Comparison of ENCODE assay signal across 14 cellular contexts in genomic region chr13:21240586-21240985, GRCh38.
DNase-seq lines count a peak whose midpoint lies in the region; ATAC-seq and TF ChIP-seq lines count a peak whose summit lies in the region.
"Had no signal": no experiment of that assay in that cellular context is flagged by ENCODE, and none has a peak within 500 bp of the region (broad histone marks: within the 10 kb centered on the region; RNA-seq: fewer than 3 reads in every experiment).

No MANE protein-coding gene starts in this region.

- no peak overlapping the region for H2AFZ ChIP-seq in SK-N-SH (ENCODE audit: low read depth)
- H2AFZ ChIP-seq in smooth muscle cell (ENCODE audit: low read depth), result no peak overlapping the region

- H3K27ac ChIP-seq in SK-N-SH (ENCODE audit: low read depth in 2 of 2, low read length in 1 of 2) (no peak overlapping the region), smooth muscle cell (ENCODE audit: low read depth) (peak overlapping the region; percentile 57)
- H3K27ac ChIP-seq: A549, SJCRH30 had no signal

- CTCF ChIA-PET in SK-N-SH (lab: Yijun Ruan, JAX), result interaction anchor here (2.0 kb wide), 1 partner anchor 237 kb away, joined by 5 read pairs; no protein-coding TSS in a partner anchor

- WGBS in SK-N-SH (ENCODE audit: low lambda C conversion rate), result 21% methylated on average over 4 of the region's 8 CpGs
- 8% methylated on average over 8 of the region's 8 CpGs for WGBS in smooth muscle cell (ENCODE audit: low lambda C conversion rate)

- no peak for TF ChIP-seq RAD21 in SK-N-SH (IDR thresholded peaks at IDR 0.05; ENCODE audit: low read length)

- H3K4me2 ChIP-seq in SK-N-SH (no peak overlapping the region), smooth muscle cell (peak overlapping the region; percentile 63)
- H3K4me2 ChIP-seq: A549 had no signal

- H3F3A ChIP-seq in SK-N-SH (replicated peaks; ENCODE audit: insufficient read depth) (no peaks in the 10 kb centered on the region), smooth muscle cell (ENCODE audit: low read depth) (no peaks in the 10 kb centered on the region)

- TF ChIP-seq EP300 in SK-N-SH (IDR thresholded peaks at IDR 0.05; ENCODE audit: borderline replicate concordance in 1 of 2, low read depth in 1 of 2, low read length in 1 of 2), result no peak

- ATAC-seq in SK-N-SH treated with all-trans-retinoic acid at 6 μM for 48 hours, result peak; percentile 47; the same call in 2 of the 3 replicates
- ATAC-seq: A549 had no signal

- no peaks in the 10 kb centered on the region for H3K27me3 ChIP-seq in SK-N-SH (ENCODE audit: insufficient read depth)
- no peaks in the 10 kb centered on the region for H3K27me3 ChIP-seq in smooth muscle cell (ENCODE audit: low read depth)
- H3K27me3 ChIP-seq: SJCRH30 had no signal

- H3K9me3 ChIP-seq in SK-N-SH, result no peaks in the 10 kb centered on the region
- no peaks in the 10 kb centered on the region for H3K9me3 ChIP-seq in smooth muscle cell (replicated peaks; ENCODE audit: low read depth)
- H3K9me3 ChIP-seq: A549, SJCRH30 had no signal

- H3K9ac ChIP-seq in SK-N-SH, result no peak overlapping the region
- H3K9ac ChIP-seq in smooth muscle cell (ENCODE audit: low read depth), result no peak overlapping the region

- no peaks in the 10 kb centered on the region for H3K4me1 ChIP-seq in SK-N-SH (ENCODE audit: control insufficient read depth in 1 of 2, insufficient read depth in 2 of 2, low read depth in 1 of 2, low read length in 1 of 2)
- H3K4me1 ChIP-seq in smooth muscle cell (ENCODE audit: low read depth), result no peaks in the 10 kb centered on the region
- H3K4me1 ChIP-seq: A549, SJCRH30 had no signal

- H3K4me3 ChIP-seq in SK-N-SH (ENCODE audit: low read depth in 2 of 2, low read length in 1 of 2) (no peak overlapping the region), smooth muscle cell (no peak overlapping the region)
- H3K4me3 ChIP-seq: A549, SJCRH30 had no signal

- H3K79me2 ChIP-seq in SK-N-SH (ENCODE audit: insufficient read depth) (no peaks in the 10 kb centered on the region), smooth muscle cell (ENCODE audit: low read depth) (no peaks in the 10 kb centered on the region)

- POLR2A ChIA-PET in SK-N-SH (lab: Yijun Ruan, JAX), result no interaction called here

- no peaks in the 10 kb centered on the region for H4K20me1 ChIP-seq in SK-N-SH (ENCODE audit: insufficient read depth)
- no peaks in the 10 kb centered on the region for H4K20me1 ChIP-seq in smooth muscle cell (ENCODE audit: low read depth)

- H3K36me3 ChIP-seq in SK-N-SH (replicated peaks in 1 of 2; ENCODE audit: control insufficient read depth in 1 of 2, insufficient read depth in 2 of 2, low read length in 1 of 2), result no peaks in the 10 kb centered on the region
- no peaks in the 10 kb centered on the region for H3K36me3 ChIP-seq in smooth muscle cell (ENCODE audit: low read depth)
- H3K36me3 ChIP-seq: SJCRH30 had no signal

- DNase-seq in SK-N-SH, result no peak
- DNase-seq in NCI-H69 (lab: John Stamatoyannopoulos, UW), result peak; percentile 0
- DNase-seq in fibroblast of gingiva (ENCODE audit: low read depth), result peak; percentile 9
- DNase-seq in smooth muscle cell (lab: John Stamatoyannopoulos, UW; ENCODE audit: unreplicated experiment), result no peak
- no peak for DNase-seq in NCI-H2107 treated with DMSO at 0.1 percent for 48 hours (lab: John Stamatoyannopoulos, UW; ENCODE audit: unreplicated experiment)
- DNase-seq in UCSD-AML1 (lab: John Stamatoyannopoulos, UW; ENCODE audit: unreplicated experiment), result no peak
- DNase-seq in T1000 (lab: John Stamatoyannopoulos, UW), result no peak
- DNase-seq: activated CD4-positive, alpha-beta T cell treated with anti-CD3 and anti-CD28 coated beads for 48 hours; activated gamma-delta T cell treated with Interleukin-2 at 50 U/mL for 16 hours; hippocampal formation; NCI-H446 had no signal

- no peaks in the 10 kb centered on the region for H3K9me2 ChIP-seq in SK-N-SH

- TF ChIP-seq CTCF in SK-N-SH (IDR thresholded peaks at IDR 0.05) (no peak), smooth muscle cell (IDR thresholded peaks at IDR 0.05; ENCODE audit: borderline replicate concordance, insufficient read depth, poor library complexity, severe bottlenecking) (no peak)

TF ChIP-seq in SK-N-SH treated with all-trans-retinoic acid at 6 μM for 48 hours, 23 proteins besides CTCF, POLR2A, EP300 and RAD21 (continues in another document):
- TF ChIP-seq ZFP30 (CRISPR knock-in tag; IDR thresholded peaks at IDR 0.05) (no peak), POU6F1 (CRISPR knock-in tag; IDR thresholded peaks at IDR 0.05; ENCODE audit: borderline replicate concordance, low read depth) (no peak), TSHZ2 (CRISPR knock-in tag; IDR thresholded peaks at IDR 0.05) (no peak), ZNF8 (CRISPR knock-in tag; IDR thresholded peaks at IDR 0.05) (no peak), CSDC2 (CRISPR knock-in tag; IDR thresholded peaks at IDR 0.05) (no peak)

TF ChIP-seq in SK-N-SH, 30 proteins besides CTCF, POLR2A, EP300 and RAD21:
- TF ChIP-seq EZH2phosphoT487 (IDR thresholded peaks at IDR 0.05; ENCODE audit: borderline replicate concordance, low read depth) (no peak), MAX (IDR thresholded peaks at IDR 0.05; ENCODE audit: low read depth) (no peak), TAF1 (IDR thresholded peaks at IDR 0.05; ENCODE audit: borderline replicate concordance, low read depth, low read length) (no peak), TCF12 (IDR thresholded peaks at IDR 0.05) (no peak), ELF1 (IDR thresholded peaks at IDR 0.05) (no peak), FOSL2 (IDR thresholded peaks at IDR 0.05; ENCODE audit: borderline replicate concordance, low read depth) (no peak), FOXM1 (IDR thresholded peaks at IDR 0.05; ENCODE audit: low read depth) (no peak), ZBTB33 (IDR thresholded peaks at IDR 0.05; ENCODE audit: borderline replicate concordance, low read depth) (no peak), TEAD4 (IDR thresholded peaks at IDR 0.05; ENCODE audit: borderline replicate concordance, insufficient read depth) (no peak), POLR2AphosphoS5 (IDR thresholded peaks at IDR 0.05; ENCODE audit: low read depth, low read length) (no peak), GABPA (IDR thresholded peaks at IDR 0.05; ENCODE audit: low read depth) (no peak), YY1 (IDR thresholded peaks at IDR 0.05; ENCODE audit: low read depth) (no peak), MXI1 (IDR thresholded peaks at IDR 0.05; ENCODE audit: low read depth, low read length) (no peak), NFIC (IDR thresholded peaks at IDR 0.05; ENCODE audit: borderline replicate concordance) (no peak), JUND (IDR thresholded peaks at IDR 0.05) (no peak), NRF1 (IDR thresholded peaks at IDR 0.05; ENCODE audit: low read depth, low read length) (no peak), IRF3 (IDR thresholded peaks at IDR 0.05; ENCODE audit: low read depth, low read length) (no peak)

Comparison
In these comparisons a context has a peak if more than half of its experiments do, and no peak if none do; other contexts are left out.
1. DNase-seq: peak in NCI-H69 (single experiment) and fibroblast of gingiva (single experiment); none in SK-N-SH (single experiment), smooth muscle cell (single experiment), NCI-H2107 treated with DMSO at 0.1 percent for 48 hours (single experiment), UCSD-AML1 (single experiment) and T1000 (single experiment).